ENCODE assay signal across 11 cellular contexts in genomic region chr14:75184447-75184846, GRCh38. TPM values are rescaled to one million over a fixed set of nuclear protein-coding genes. Genes with fewer than 3 reads are reported as not detected.
DNase-seq lines count a peak whose midpoint lies in the region; ATAC-seq, FAIRE-seq and TF ChIP-seq lines count a peak whose summit lies in the region.
"Had no signal": no experiment of that assay in that cellular context is flagged by ENCODE, and none has a peak within 500 bp of the region (broad histone marks: within the 10 kb centered on the region; RNA-seq: fewer than 3 reads in every experiment).

No MANE protein-coding gene starts in this region.

- no peaks in the 10 kb centered on the region for H3K36me3 ChIP-seq in thoracic aorta

- H3K4me1 ChIP-seq in thoracic aorta (ENCODE audit: control insufficient read depth in 1 of 2, low read depth in 2 of 2), result peaks cover 32 to 38% of the 10 kb centered on the region in 2 donors

- no peak for TF ChIP-seq POLR2A in GM12892 (IDR thresholded peaks at IDR 0.05; ENCODE audit: low read depth, low read length)

- H3K27ac ChIP-seq in coronary artery (peak overlapping the region; percentile 80 to 81), thoracic aorta (peak overlapping the region; percentile 86 to 90)

- H3K4me3 ChIP-seq in coronary artery, result no peak overlapping the region
- peak overlapping the region; percentile 36 for H3K4me3 ChIP-seq in thoracic aorta

- TF ChIP-seq CTCF in GM20000 (IDR thresholded peaks at IDR 0.05; ENCODE audit: extremely low read depth, missing control alignments), result no peak
- no peak for TF ChIP-seq CTCF in coronary artery (IDR thresholded peaks at IDR 0.05)
- TF ChIP-seq CTCF in thoracic aorta (IDR thresholded peaks at IDR 0.05), result no peak

- H3K9me3 ChIP-seq in thoracic aorta, result no peaks in the 10 kb centered on the region

- intact Hi-C loops in activated naive CD4-positive, alpha-beta T cell treated with anti-CD3 and anti-CD28 coated beads for 36 hours (cut with micrococcal nuclease), result no loop called here

- H3K27me3 Mint-ChIP-seq in activated naive CD4-positive, alpha-beta T cell treated with anti-CD3 and anti-CD28 coated beads for 36 hours (ENCODE audit: low read depth), result no peaks in the 10 kb centered on the region

- H3K36me3 Mint-ChIP-seq in activated naive CD4-positive, alpha-beta T cell treated with anti-CD3 and anti-CD28 coated beads for 36 hours (ENCODE audit: low read depth), result no peaks in the 10 kb centered on the region

- CTCF ChIA-PET in activated naive CD4-positive, alpha-beta T cell treated with anti-CD3 and anti-CD28 coated beads for 36 hours (lab: Charles Lee), result interaction anchor here (0.8 kb wide), 1 partner anchor 12 kb away, joined by 3 read pairs; no protein-coding TSS in a partner anchor

- no peaks in the 10 kb centered on the region for H3K9me3 Mint-ChIP-seq in activated naive CD4-positive, alpha-beta T cell treated with anti-CD3 and anti-CD28 coated beads for 36 hours
- H3K9me3 Mint-ChIP-seq: central memory CD8-positive, alpha-beta T cell had no signal

- DNase-seq in GM20000 (ENCODE audit: low spot score) (peak; percentile 34), NOMO-1 treated with dmso at 0.1 percent for 144 hours (lab: John Stamatoyannopoulos, UW; ENCODE audit: unreplicated experiment) (peak; percentile 86), coronary artery (ENCODE audit: low spot score) (no peak), thoracic aorta (ENCODE audit: low spot score) (no peak), GM12892 (ENCODE audit: insufficient read length) (no peak)
- DNase-seq in stimulated activated CD4-positive, alpha-beta T cell treated with anti-CD3 and anti-CD28 coated beads, Interleukin-1b, Interleukin-23, amount 100 ng/mL, for 48 hours, result no peak
- no peak for DNase-seq in activated naive CD4-positive, alpha-beta T cell treated with anti-CD3 and anti-CD28 coated beads for 36 hours
- DNase-seq: MM.1S had no signal

- H3K4me1 Mint-ChIP-seq in activated naive CD4-positive, alpha-beta T cell treated with anti-CD3 and anti-CD28 coated beads for 36 hours (ENCODE audit: low read depth), result peaks cover 3% of the 10 kb centered on the region
- H3K4me1 Mint-ChIP-seq: central memory CD8-positive, alpha-beta T cell had no signal

- ATAC-seq in thoracic aorta (ENCODE audit: insufficient number of reproducible peaks, low FRiP score, low read depth), result peak; percentile 44
- no peak for ATAC-seq in HG03280 (IDR thresholded peaks at IDR 0.05; ENCODE audit: unreplicated experiment)
- ATAC-seq: Panc1 had no signal

- FAIRE-seq in GM12892 (lab: Jason Lieb, UNC), result no peak

- H3K27me3 ChIP-seq in thoracic aorta (replicated peaks; ENCODE audit: insufficient read depth), result no peaks in the 10 kb centered on the region

- H3K4me3 Mint-ChIP-seq in activated naive CD4-positive, alpha-beta T cell treated with anti-CD3 and anti-CD28 coated beads for 36 hours, result no peak overlapping the region
- H3K4me3 Mint-ChIP-seq: central memory CD8-positive, alpha-beta T cell had no signal

- no peak overlapping the region for H3K27ac Mint-ChIP-seq in activated naive CD4-positive, alpha-beta T cell treated with anti-CD3 and anti-CD28 coated beads for 36 hours

RNA-seq across cellular contexts. Expression of gene TMED10, which starts 8.0 kb away (rescaled TPM):
- total RNA-seq in thoracic aorta, result 100 to 1,000 TPM; 258 to 342 TPM
- 76.8 TPM for polyA plus RNA-seq in GM12892 (2012; ENCODE audit: missing spikeins)
- total RNA-seq in activated naive CD4-positive, alpha-beta T cell treated with anti-CD3 and anti-CD28 coated beads for 36 hours, result 100 to 1,000 TPM; 151 to 156 TPM

RNA-seq across cellular contexts. Expression of gene NEK9, which starts 57.6 kb away (rescaled TPM):
- total RNA-seq in thoracic aorta, result 10 to 100 TPM; 51.3 to 65.3 TPM
- 44.0 TPM for polyA plus RNA-seq in GM12892 (2012; ENCODE audit: missing spikeins)
- total RNA-seq in activated naive CD4-positive, alpha-beta T cell treated with anti-CD3 and anti-CD28 coated beads for 36 hours, result 10 to 100 TPM; 53.5 to 55.6 TPM

Comparison
In these comparisons a context has a peak if more than half of its experiments do, and no peak if none do; other contexts are left out.
1. DNase-seq: peak in GM20000 (single experiment) and NOMO-1 treated with dmso at 0.1 percent for 144 hours (single experiment); none in coronary artery (single experiment), thoracic aorta (single experiment), stimulated activated CD4-positive, alpha-beta T cell treated with anti-CD3 and anti-CD28 coated beads, Interleukin-1b, Interleukin-23, amount 100 ng/mL, for 48 hours (single experiment), GM12892 (single experiment) and activated naive CD4-positive, alpha-beta T cell treated with anti-CD3 and anti-CD28 coated beads for 36 hours (single experiment).